ENCODE assay signal across 14 cellular contexts in the genomic region with DNA sequence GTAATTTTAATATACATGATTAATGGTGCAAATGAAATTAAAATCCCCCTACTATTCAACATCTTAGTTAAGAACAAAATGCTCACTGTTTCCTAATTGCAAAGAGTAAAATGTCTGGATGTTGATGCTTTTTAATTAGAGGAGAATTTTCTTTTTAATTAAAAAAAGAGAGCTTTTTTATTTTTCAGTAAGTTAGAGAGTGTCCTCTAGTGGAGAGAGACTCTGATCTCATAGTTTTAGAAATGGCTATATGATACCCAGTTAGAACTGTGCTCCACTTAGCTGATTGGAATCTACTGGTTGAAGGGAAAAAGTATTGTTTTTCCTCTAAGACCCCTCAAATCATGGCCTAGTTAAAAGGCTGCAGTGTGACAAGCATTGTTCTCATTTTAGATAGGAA.
DNase-seq lines count a peak whose midpoint lies in the region; ATAC-seq and TF ChIP-seq lines count a peak whose summit lies in the region.
"Had no signal": no experiment of that assay in that cellular context is flagged by ENCODE, and none has a peak within 500 bp of the region (broad histone marks: within the 10 kb centered on the region; RNA-seq: fewer than 3 reads in every experiment).

No MANE protein-coding gene starts in this region.

- H3K9me3 ChIP-seq in hepatocyte (ENCODE audit: low read depth), result no peaks in the 10 kb centered on the region
- H3K9me3 ChIP-seq in ascending aorta, result no peaks in the 10 kb centered on the region
- H3K9me3 ChIP-seq: Peyer's patch, testis had no signal

- intact Hi-C loops in ascending aorta (cut with DNase I), result no loop called here

- no peaks in the 10 kb centered on the region for H3K9me2 ChIP-seq in GM23338 (ENCODE audit: insufficient read depth)
- no peaks in the 10 kb centered on the region for H3K9me2 ChIP-seq in hepatocyte (replicated peaks; ENCODE audit: insufficient read depth)

- H3F3A ChIP-seq in GM23338 (replicated peaks; ENCODE audit: low read depth), result no peaks in the 10 kb centered on the region

- H2AFZ ChIP-seq in GM23338, result no peak overlapping the region
- no peak overlapping the region for H2AFZ ChIP-seq in hepatocyte

- TF ChIP-seq CTCF in 22Rv1 (IDR thresholded peaks at IDR 0.05) (peak; percentile 50), GM23338 (conservative IDR thresholded peaks at IDR 0.05; ENCODE audit: low read depth in 2 of 2) (peak in 1 of 2 experiments; percentile 38; a peak in 2 of 4 replicates), hepatocyte (IDR thresholded peaks at IDR 0.05; ENCODE audit: poor library complexity) (peak; percentile 47), ascending aorta (IDR thresholded peaks at IDR 0.05) (no peak)

- H3K36me3 ChIP-seq in GM23338 (ENCODE audit: insufficient read depth), result no peaks in the 10 kb centered on the region
- no peaks in the 10 kb centered on the region for H3K36me3 ChIP-seq in hepatocyte (replicated peaks; ENCODE audit: insufficient read depth, low read depth)
- no peaks in the 10 kb centered on the region for H3K36me3 ChIP-seq in ascending aorta
- H3K36me3 ChIP-seq: Peyer's patch had no signal

- no peaks in the 10 kb centered on the region for H3K9me3 Mint-ChIP-seq in GM23338

- no peaks in the 10 kb centered on the region for H3K27me3 ChIP-seq in GM23338 (ENCODE audit: insufficient read depth)
- H3K27me3 ChIP-seq in hepatocyte, result no peaks in the 10 kb centered on the region
- H3K27me3 ChIP-seq in ascending aorta, result no peaks in the 10 kb centered on the region
- H3K27me3 ChIP-seq: Peyer's patch, testis had no signal

- H4K20me1 ChIP-seq in GM23338 (replicated peaks; ENCODE audit: insufficient read depth) (no peaks in the 10 kb centered on the region), hepatocyte (ENCODE audit: insufficient read depth, poor library complexity, severe bottlenecking) (no peaks in the 10 kb centered on the region)

- ATAC-seq in GM23338 (peak; percentile 25; the same call in 1 of the 3 replicates), HG02588 (IDR thresholded peaks at IDR 0.05; ENCODE audit: unreplicated experiment) (no peak)

- H3K4me3 Mint-ChIP-seq in GM23338, result no peak overlapping the region

- H3K27ac ChIP-seq in 22Rv1 (no peak overlapping the region), GM23338 (ENCODE audit: low read depth) (no peak overlapping the region), hepatocyte (no peak overlapping the region), ascending aorta (no peak overlapping the region)
- H3K27ac ChIP-seq: Peyer's patch, testis had no signal

- H3K27ac Mint-ChIP-seq in GM23338, result no peak overlapping the region
- H3K27ac Mint-ChIP-seq: activated T-helper 2 cell treated with anti-CD3 and anti-CD28 coated beads, Interferon-gamma antibody, Interleukin-2, Interleukin-4, amounts not matched to agents 10 μg/mL and 5 μg/mL and 100 μg/mL, durations not matched to agents 14 hours and 24 hours and 36 hours had no signal

- no peaks in the 10 kb centered on the region for H3K4me1 ChIP-seq in GM23338 (ENCODE audit: insufficient read depth)
- no peaks in the 10 kb centered on the region for H3K4me1 ChIP-seq in hepatocyte (ENCODE audit: insufficient read depth)
- H3K4me1 ChIP-seq in ascending aorta, result no peaks in the 10 kb centered on the region
- H3K4me1 ChIP-seq: Peyer's patch, testis had no signal

- no peaks in the 10 kb centered on the region for H3K27me3 Mint-ChIP-seq in GM23338 (ENCODE audit: insufficient read depth, low read depth, poor library complexity)

- H3K4me1 Mint-ChIP-seq in GM23338, result 0 out of 3 replicates have a peak, but pooled peaks cover 2% of the 10 kb centered on the region

- no peak overlapping the region for H3K4me2 ChIP-seq in GM23338
- no peak overlapping the region for H3K4me2 ChIP-seq in hepatocyte

- no peaks in the 10 kb centered on the region for H3K36me3 Mint-ChIP-seq in GM23338 (ENCODE audit: low read depth)

- DNase-seq in GM23338 (ENCODE audit: low spot score) (peak; percentile 2), amniotic epithelial cell (ENCODE audit: low read depth) (peak; percentile 10), hepatocyte (ENCODE audit: low spot score) (no peak), epidermal melanocyte (ENCODE audit: insufficient read length, low spot score) (no peak), ascending aorta (ENCODE audit: low spot score in 2 of 2) (no peak)
- no peak for DNase-seq in stimulated activated naive CD4-positive, alpha-beta T cell (lab: John Stamatoyannopoulos, UW)
- DNase-seq: activated CD4-positive, CD25-positive, alpha-beta regulatory T cell treated with anti-CD3 and anti-CD28 coated beads, Interleukin-2, amount 50 U/mL, for 72 hours; C1 segment of cervical spinal cord; NCI-H187 treated with DMSO at 0.1 percent for 48 hours; Peyer's patch; testis had no signal

- H3K79me2 ChIP-seq in GM23338 (replicated peaks; ENCODE audit: insufficient read depth), result no peaks in the 10 kb centered on the region
- no peaks in the 10 kb centered on the region for H3K79me2 ChIP-seq in hepatocyte

- no peak overlapping the region for H3K4me3 ChIP-seq in GM23338
- no peak overlapping the region for H3K4me3 ChIP-seq in hepatocyte
- H3K4me3 ChIP-seq in ascending aorta, result no peak overlapping the region
- H3K4me3 ChIP-seq: Peyer's patch, testis had no signal

TF ChIP-seq in GM23338, 12 proteins besides CTCF, POLR2A, EP300 and RAD21 (continues in another document):
- TF ChIP-seq POLR2AphosphoS5 (IDR thresholded peaks at IDR 0.05; ENCODE audit: low read depth), result no peak
- TF ChIP-seq EZH2 (IDR thresholded peaks at IDR 0.05; ENCODE audit: low read depth, unreplicated experiment), result no peak
- no peak for TF ChIP-seq STAT1 (IDR thresholded peaks at IDR 0.05; ENCODE audit: unreplicated experiment)
- TF ChIP-seq CREB1 (CRISPR knock-in tag; IDR thresholded peaks at IDR 0.05; ENCODE audit: low read depth), result no peak
- TF ChIP-seq ZNF331 (CRISPR knock-in tag; IDR thresholded peaks at IDR 0.05; ENCODE audit: low read depth), result no peak
- TF ChIP-seq, protein P1, sequence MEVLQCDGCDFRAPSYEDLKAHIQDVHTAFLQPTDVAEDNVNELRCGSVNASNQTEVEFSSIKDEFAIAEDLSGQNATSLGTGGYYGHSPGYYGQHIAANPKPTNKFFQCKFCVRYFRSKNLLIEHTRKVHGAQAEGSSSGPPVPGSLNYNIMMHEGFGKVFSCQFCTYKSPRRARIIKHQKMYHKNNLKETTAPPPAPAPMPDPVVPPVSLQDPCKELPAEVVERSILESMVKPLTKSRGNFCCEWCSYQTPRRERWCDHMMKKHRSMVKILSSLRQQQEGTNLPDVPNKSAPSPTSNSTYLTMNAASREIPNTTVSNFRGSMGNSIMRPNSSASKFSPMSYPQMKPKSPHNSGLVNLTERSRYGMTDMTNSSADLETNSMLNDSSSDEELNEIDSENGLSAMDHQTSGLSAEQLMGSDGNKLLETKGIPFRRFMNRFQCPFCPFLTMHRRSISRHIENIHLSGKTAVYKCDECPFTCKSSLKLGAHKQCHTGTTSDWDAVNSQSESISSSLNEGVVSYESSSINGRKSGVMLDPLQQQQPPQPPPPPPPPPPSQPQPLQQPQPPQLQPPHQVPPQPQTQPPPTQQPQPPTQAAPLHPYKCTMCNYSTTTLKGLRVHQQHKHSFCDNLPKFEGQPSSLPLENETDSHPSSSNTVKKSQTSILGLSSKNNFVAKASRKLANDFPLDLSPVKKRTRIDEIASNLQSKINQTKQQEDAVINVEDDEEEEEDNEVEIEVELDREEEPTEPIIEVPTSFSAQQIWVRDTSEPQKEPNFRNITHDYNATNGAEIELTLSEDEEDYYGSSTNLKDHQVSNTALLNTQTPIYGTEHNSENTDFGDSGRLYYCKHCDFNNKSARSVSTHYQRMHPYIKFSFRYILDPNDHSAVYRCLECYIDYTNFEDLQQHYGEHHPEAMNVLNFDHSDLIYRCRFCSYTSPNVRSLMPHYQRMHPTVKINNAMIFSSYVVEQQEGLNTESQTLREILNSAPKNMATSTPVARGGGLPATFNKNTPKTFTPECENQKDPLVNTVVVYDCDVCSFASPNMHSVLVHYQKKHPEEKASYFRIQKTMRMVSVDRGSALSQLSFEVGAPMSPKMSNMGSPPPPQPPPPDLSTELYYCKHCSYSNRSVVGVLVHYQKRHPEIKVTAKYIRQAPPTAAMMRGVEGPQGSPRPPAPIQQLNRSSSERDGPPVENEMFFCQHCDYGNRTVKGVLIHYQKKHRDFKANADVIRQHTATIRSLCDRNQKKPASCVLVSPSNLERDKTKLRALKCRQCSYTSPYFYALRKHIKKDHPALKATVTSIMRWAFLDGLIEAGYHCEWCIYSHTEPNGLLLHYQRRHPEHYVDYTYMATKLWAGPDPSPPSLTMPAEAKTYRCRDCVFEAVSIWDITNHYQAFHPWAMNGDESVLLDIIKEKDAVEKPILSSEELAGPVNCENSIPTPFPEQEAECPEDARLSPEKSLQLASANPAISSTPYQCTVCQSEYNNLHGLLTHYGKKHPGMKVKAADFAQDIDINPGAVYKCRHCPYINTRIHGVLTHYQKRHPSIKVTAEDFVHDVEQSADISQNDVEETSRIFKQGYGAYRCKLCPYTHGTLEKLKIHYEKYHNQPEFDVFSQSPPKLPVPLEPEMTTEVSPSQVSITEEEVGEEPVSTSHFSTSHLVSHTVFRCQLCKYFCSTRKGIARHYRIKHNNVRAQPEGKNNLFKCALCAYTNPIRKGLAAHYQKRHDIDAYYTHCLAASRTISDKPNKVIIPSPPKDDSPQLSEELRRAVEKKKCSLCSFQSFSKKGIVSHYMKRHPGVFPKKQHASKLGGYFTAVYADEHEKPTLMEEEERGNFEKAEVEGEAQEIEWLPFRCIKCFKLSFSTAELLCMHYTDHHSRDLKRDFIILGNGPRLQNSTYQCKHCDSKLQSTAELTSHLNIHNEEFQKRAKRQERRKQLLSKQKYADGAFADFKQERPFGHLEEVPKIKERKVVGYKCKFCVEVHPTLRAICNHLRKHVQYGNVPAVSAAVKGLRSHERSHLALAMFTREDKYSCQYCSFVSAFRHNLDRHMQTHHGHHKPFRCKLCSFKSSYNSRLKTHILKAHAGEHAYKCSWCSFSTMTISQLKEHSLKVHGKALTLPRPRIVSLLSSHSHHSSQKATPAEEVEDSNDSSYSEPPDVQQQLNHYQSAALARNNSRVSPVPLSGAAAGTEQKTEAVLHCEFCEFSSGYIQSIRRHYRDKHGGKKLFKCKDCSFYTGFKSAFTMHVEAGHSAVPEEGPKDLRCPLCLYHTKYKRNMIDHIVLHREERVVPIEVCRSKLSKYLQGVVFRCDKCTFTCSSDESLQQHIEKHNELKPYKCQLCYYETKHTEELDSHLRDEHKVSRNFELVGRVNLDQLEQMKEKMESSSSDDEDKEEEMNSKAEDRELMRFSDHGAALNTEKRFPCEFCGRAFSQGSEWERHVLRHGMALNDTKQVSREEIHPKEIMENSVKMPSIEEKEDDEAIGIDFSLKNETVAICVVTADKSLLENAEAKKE (CRISPR knock-in tag; IDR thresholded peaks at IDR 0.05), result no peak
- no peak for TF ChIP-seq EZH2phosphoT487 (IDR thresholded peaks at IDR 0.05; ENCODE audit: unreplicated experiment)
- no peak for TF ChIP-seq JUNB (IDR thresholded peaks at IDR 0.05; ENCODE audit: unreplicated experiment)
- no peak for TF ChIP-seq ZNF114 (CRISPR knock-in tag; IDR thresholded peaks at IDR 0.05)
- no peak for TF ChIP-seq NANOG (IDR thresholded peaks at IDR 0.05; ENCODE audit: borderline replicate concordance)

Comparison
In these comparisons a context has a peak if more than half of its experiments do, and no peak if none do; other contexts are left out.
1. CTCF ChIP-seq: peak in 22Rv1 (single experiment) and hepatocyte (single experiment); none in ascending aorta (0 of 3).
2. DNase-seq: peak in GM23338 (single experiment) and amniotic epithelial cell (single experiment); none in hepatocyte (single experiment), epidermal melanocyte (single experiment), ascending aorta (0 of 2) and stimulated activated naive CD4-positive, alpha-beta T cell (0 of 6).